Comparison of ENCODE assay signal across 14 cellular contexts in genomic region chr10:113982296-113982695, GRCh38.
DNase-seq lines count a peak whose midpoint lies in the region; ATAC-seq and TF ChIP-seq lines count a peak whose summit lies in the region.
"Had no signal": no experiment of that assay in that cellular context is flagged by ENCODE, and none has a peak within 500 bp of the region (broad histone marks: within the 10 kb centered on the region; RNA-seq: fewer than 3 reads in every experiment).

No MANE protein-coding gene starts in this region.

- TF ChIP-seq CTCF in left ventricle myocardium inferior (IDR thresholded peaks at IDR 0.05; ENCODE audit: borderline replicate concordance), result no peak
- no peak for TF ChIP-seq CTCF in right atrium auricular region (IDR thresholded peaks at IDR 0.05)
- no peak for TF ChIP-seq CTCF in upper lobe of left lung (IDR thresholded peaks at IDR 0.05)
- TF ChIP-seq CTCF in brain microvascular endothelial cell (IDR thresholded peaks at IDR 0.05; ENCODE audit: low read depth, low read length, missing control alignments), result no peak

- H3K4me1 ChIP-seq in left ventricle myocardium inferior (peaks cover 31% of the 10 kb centered on the region), right atrium auricular region (peaks cover 0 to 21% of the 10 kb centered on the region in 2 donors), upper lobe of left lung (peaks cover 8 to 17% (median 10%) of the 10 kb centered on the region in 4 donors)

- in situ Hi-C loops in brain microvascular endothelial cell (cut with HindIII; ENCODE audit: low pct_ligation_motif_present, low sequenced_read_pairs), result no loop called here

- no peaks in the 10 kb centered on the region for H3K9me3 ChIP-seq in left ventricle myocardium inferior (replicated peaks)
- H3K9me3 ChIP-seq in right atrium auricular region, result no peaks in the 10 kb centered on the region
- H3K9me3 ChIP-seq in upper lobe of left lung, result no peaks in the 10 kb centered on the region
- H3K9me3 ChIP-seq: tibial nerve had no signal

- intact Hi-C loops in left ventricle myocardium inferior (cut with micrococcal nuclease), result no loop called here

- H3K27me3 ChIP-seq in left ventricle myocardium inferior (ENCODE audit: low read depth), result no peaks in the 10 kb centered on the region
- no peaks in the 10 kb centered on the region for H3K27me3 ChIP-seq in right atrium auricular region
- H3K27me3 ChIP-seq in upper lobe of left lung, result no peaks in the 10 kb centered on the region
- H3K27me3 ChIP-seq in brain microvascular endothelial cell (replicated peaks), result no peaks in the 10 kb centered on the region
- H3K27me3 ChIP-seq: tibial nerve had no signal

- no peaks in the 10 kb centered on the region for H3K36me3 ChIP-seq in left ventricle myocardium inferior
- H3K36me3 ChIP-seq in right atrium auricular region, result no peaks in the 10 kb centered on the region
- H3K36me3 ChIP-seq in upper lobe of left lung, result no peaks in the 10 kb centered on the region
- H3K36me3 ChIP-seq in brain microvascular endothelial cell (replicated peaks), result no peaks in the 10 kb centered on the region
- H3K36me3 ChIP-seq: tibial nerve had no signal

- H3K27ac ChIP-seq in left ventricle myocardium inferior (replicated peaks), result peak overlapping the region; percentile 62
- H3K27ac ChIP-seq in right atrium auricular region, result peak overlapping the region in 1 of 2 donors; percentile 59
- peak overlapping the region; percentile 29 to 61 (median 51) for H3K27ac ChIP-seq in upper lobe of left lung
- no peak overlapping the region for H3K27ac ChIP-seq in brain microvascular endothelial cell
- H3K27ac ChIP-seq: tibial nerve had no signal

- peak; percentile 6 for ATAC-seq in HG02759 (IDR thresholded peaks at IDR 0.05; ENCODE audit: unreplicated experiment)
- peak; percentile 16 for ATAC-seq in HG03520 (IDR thresholded peaks at IDR 0.05; ENCODE audit: unreplicated experiment)
- no peak for ATAC-seq in upper lobe of left lung (ENCODE audit: low FRiP score in 2 of 2)
- ATAC-seq: naive thymus-derived CD8-positive, alpha-beta T cell had no signal

- no peak for TF ChIP-seq EP300 in upper lobe of left lung (IDR thresholded peaks at IDR 0.05)

- no peak for TF ChIP-seq POLR2A in upper lobe of left lung (IDR thresholded peaks at IDR 0.05)

- DNase-seq in left ventricle myocardium inferior (no peak), right atrium auricular region (ENCODE audit: low spot score) (no peak), upper lobe of left lung (no peak), brain microvascular endothelial cell (no peak), NCI-H446 treated with DMSO at 0.1 percent for 48 hours (lab: John Stamatoyannopoulos, UW) (no peak), NCI-H774 (lab: John Stamatoyannopoulos, UW) (no peak)
- DNase-seq: amniotic stem cell; naive thymus-derived CD8-positive, alpha-beta T cell; NCI-H524 treated with DMSO at 0.1 percent for 48 hours; SIG-M5 had no signal

- H3K4me3 ChIP-seq in left ventricle myocardium inferior, result no peak overlapping the region
- H3K4me3 ChIP-seq in right atrium auricular region, result no peak overlapping the region
- H3K4me3 ChIP-seq in upper lobe of left lung, result no peak overlapping the region
- H3K4me3 ChIP-seq in brain microvascular endothelial cell (ENCODE audit: low read depth, low read length), result no peak overlapping the region
- H3K4me3 ChIP-seq: skin epidermis, tibial nerve had no signal

Comparison
In these comparisons a context has a peak if more than half of its experiments do, and no peak if none do; other contexts are left out.
1. ATAC-seq: peak in HG02759 (single experiment) and HG03520 (single experiment); none in upper lobe of left lung (0 of 2).